ENCODE assay signal across 8 cellular contexts in the genomic region with DNA sequence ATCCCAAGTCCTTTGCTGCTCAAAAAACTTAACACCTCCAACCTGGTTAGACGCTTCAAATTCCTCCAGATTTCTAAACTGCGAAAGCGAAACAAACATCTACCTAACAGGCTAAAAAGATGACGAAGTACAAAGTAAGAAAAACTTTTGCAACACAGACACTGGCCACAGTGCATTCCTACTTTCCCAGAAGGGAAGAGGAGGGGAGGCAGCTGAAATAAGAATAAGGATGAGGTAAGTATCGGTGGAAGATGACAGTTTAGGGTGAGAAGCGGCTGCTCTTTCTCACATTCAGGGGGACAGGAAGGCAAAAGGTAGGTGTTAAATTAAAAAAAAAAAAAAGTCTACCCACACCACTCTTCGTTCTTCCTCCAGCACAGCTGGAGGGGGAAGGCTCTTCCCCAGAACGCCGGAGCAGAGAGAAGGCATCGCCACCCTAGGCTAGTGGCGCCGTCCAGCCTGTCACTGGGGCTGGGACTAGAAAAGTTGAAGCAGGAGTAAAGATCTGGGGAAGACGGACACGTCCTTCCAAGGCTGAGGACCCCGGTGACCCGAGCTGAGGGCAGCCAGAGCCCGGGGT. TPM values are rescaled to one million over a fixed set of nuclear protein-coding genes. Genes with fewer than 3 reads are reported as not detected.
DNase-seq lines count a peak whose midpoint lies in the region; ATAC-seq and TF ChIP-seq lines count a peak whose summit lies in the region.

No MANE protein-coding gene starts in this region.

- DNase-seq in NOMO-1 treated with dmso at 0.1 percent for 144 hours (lab: John Stamatoyannopoulos, UW; ENCODE audit: unreplicated experiment) (peak; percentile 31), NOMO-1 treated with DMSO at 0.1 percent for 48 hours (lab: John Stamatoyannopoulos, UW; ENCODE audit: unreplicated experiment) (no peak), GM23338 (ENCODE audit: low spot score) (peak; percentile 12), LNCaP clone FGC (ENCODE audit: low read depth) (no peak), HPDE6-E6E7 (ENCODE audit: extremely low spot score) (no peak)

- H3K27me3 Mint-ChIP-seq in GM23338 (ENCODE audit: insufficient read depth, low read depth, poor library complexity), result peaks cover 10% of the 10 kb centered on the region

- H3K27ac ChIP-seq in GM23338 (ENCODE audit: low read depth) (no peak overlapping the region), angular gyrus (ENCODE audit: low read depth, low read length) (peak overlapping the region; percentile 75), skin epidermis (peak overlapping the region; percentile 75 to 97 (median 93))

- H3K4me3 ChIP-seq in GM23338, result peak overlapping the region; percentile 80
- H3K4me3 ChIP-seq in LNCaP clone FGC (ENCODE audit: low read depth, low read length), result peak overlapping the region; percentile 87
- H3K4me3 ChIP-seq in iPS-11a (ENCODE audit: low read depth, low read length), result peak overlapping the region; percentile 69
- peak overlapping the region; percentile 65 to 95 (median 86) for H3K4me3 ChIP-seq in skin epidermis

- H3K9me2 ChIP-seq in GM23338 (ENCODE audit: insufficient read depth), result no peaks in the 10 kb centered on the region

- peak overlapping the region; percentile 90 for H3K4me2 ChIP-seq in GM23338

- peak overlapping the region; percentile 90 for H2AFZ ChIP-seq in GM23338

- H3K79me2 ChIP-seq in GM23338 (replicated peaks; ENCODE audit: insufficient read depth), result peaks cover 17% of the 10 kb centered on the region; the same call in 1 of the 2 replicates

- H3K36me3 ChIP-seq in GM23338 (ENCODE audit: insufficient read depth), result no peaks in the 10 kb centered on the region

- peak; percentile 12 for ATAC-seq in GM23338

- H3K4me1 ChIP-seq in GM23338 (ENCODE audit: insufficient read depth), result peaks cover 15% of the 10 kb centered on the region

- no peaks in the 10 kb centered on the region for H3K9me3 Mint-ChIP-seq in GM23338

- no peaks in the 10 kb centered on the region for H3F3A ChIP-seq in GM23338 (replicated peaks; ENCODE audit: low read depth)

- no peak overlapping the region for H3K27ac Mint-ChIP-seq in GM23338

- no peak for TF ChIP-seq CTCF in GM23338 (conservative IDR thresholded peaks at IDR 0.05; ENCODE audit: low read depth in 2 of 2)
- no peak for TF ChIP-seq CTCF in LNCaP clone FGC (IDR thresholded peaks at IDR 0.05; ENCODE audit: control insufficient read depth, extremely low read depth, insufficient read depth)

- H3K36me3 Mint-ChIP-seq in GM23338 (ENCODE audit: low read depth), result no peaks in the 10 kb centered on the region; the same call in 2 of the 3 replicates

- peaks cover 14% of the 10 kb centered on the region for H3K27me3 ChIP-seq in GM23338 (ENCODE audit: insufficient read depth)

- H3K4me1 Mint-ChIP-seq in GM23338, result peaks cover 18% of the 10 kb centered on the region

- no peaks in the 10 kb centered on the region for H4K20me1 ChIP-seq in GM23338 (replicated peaks; ENCODE audit: insufficient read depth)

- peak overlapping the region; percentile 80 for H3K4me3 Mint-ChIP-seq in GM23338

TF ChIP-seq in GM23338, 12 proteins besides CTCF, POLR2A, EP300 and RAD21 (continues in another document):
- TF ChIP-seq STAT1 (IDR thresholded peaks at IDR 0.05; ENCODE audit: unreplicated experiment), result no peak
- TF ChIP-seq, protein P1, sequence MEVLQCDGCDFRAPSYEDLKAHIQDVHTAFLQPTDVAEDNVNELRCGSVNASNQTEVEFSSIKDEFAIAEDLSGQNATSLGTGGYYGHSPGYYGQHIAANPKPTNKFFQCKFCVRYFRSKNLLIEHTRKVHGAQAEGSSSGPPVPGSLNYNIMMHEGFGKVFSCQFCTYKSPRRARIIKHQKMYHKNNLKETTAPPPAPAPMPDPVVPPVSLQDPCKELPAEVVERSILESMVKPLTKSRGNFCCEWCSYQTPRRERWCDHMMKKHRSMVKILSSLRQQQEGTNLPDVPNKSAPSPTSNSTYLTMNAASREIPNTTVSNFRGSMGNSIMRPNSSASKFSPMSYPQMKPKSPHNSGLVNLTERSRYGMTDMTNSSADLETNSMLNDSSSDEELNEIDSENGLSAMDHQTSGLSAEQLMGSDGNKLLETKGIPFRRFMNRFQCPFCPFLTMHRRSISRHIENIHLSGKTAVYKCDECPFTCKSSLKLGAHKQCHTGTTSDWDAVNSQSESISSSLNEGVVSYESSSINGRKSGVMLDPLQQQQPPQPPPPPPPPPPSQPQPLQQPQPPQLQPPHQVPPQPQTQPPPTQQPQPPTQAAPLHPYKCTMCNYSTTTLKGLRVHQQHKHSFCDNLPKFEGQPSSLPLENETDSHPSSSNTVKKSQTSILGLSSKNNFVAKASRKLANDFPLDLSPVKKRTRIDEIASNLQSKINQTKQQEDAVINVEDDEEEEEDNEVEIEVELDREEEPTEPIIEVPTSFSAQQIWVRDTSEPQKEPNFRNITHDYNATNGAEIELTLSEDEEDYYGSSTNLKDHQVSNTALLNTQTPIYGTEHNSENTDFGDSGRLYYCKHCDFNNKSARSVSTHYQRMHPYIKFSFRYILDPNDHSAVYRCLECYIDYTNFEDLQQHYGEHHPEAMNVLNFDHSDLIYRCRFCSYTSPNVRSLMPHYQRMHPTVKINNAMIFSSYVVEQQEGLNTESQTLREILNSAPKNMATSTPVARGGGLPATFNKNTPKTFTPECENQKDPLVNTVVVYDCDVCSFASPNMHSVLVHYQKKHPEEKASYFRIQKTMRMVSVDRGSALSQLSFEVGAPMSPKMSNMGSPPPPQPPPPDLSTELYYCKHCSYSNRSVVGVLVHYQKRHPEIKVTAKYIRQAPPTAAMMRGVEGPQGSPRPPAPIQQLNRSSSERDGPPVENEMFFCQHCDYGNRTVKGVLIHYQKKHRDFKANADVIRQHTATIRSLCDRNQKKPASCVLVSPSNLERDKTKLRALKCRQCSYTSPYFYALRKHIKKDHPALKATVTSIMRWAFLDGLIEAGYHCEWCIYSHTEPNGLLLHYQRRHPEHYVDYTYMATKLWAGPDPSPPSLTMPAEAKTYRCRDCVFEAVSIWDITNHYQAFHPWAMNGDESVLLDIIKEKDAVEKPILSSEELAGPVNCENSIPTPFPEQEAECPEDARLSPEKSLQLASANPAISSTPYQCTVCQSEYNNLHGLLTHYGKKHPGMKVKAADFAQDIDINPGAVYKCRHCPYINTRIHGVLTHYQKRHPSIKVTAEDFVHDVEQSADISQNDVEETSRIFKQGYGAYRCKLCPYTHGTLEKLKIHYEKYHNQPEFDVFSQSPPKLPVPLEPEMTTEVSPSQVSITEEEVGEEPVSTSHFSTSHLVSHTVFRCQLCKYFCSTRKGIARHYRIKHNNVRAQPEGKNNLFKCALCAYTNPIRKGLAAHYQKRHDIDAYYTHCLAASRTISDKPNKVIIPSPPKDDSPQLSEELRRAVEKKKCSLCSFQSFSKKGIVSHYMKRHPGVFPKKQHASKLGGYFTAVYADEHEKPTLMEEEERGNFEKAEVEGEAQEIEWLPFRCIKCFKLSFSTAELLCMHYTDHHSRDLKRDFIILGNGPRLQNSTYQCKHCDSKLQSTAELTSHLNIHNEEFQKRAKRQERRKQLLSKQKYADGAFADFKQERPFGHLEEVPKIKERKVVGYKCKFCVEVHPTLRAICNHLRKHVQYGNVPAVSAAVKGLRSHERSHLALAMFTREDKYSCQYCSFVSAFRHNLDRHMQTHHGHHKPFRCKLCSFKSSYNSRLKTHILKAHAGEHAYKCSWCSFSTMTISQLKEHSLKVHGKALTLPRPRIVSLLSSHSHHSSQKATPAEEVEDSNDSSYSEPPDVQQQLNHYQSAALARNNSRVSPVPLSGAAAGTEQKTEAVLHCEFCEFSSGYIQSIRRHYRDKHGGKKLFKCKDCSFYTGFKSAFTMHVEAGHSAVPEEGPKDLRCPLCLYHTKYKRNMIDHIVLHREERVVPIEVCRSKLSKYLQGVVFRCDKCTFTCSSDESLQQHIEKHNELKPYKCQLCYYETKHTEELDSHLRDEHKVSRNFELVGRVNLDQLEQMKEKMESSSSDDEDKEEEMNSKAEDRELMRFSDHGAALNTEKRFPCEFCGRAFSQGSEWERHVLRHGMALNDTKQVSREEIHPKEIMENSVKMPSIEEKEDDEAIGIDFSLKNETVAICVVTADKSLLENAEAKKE (CRISPR knock-in tag; IDR thresholded peaks at IDR 0.05), result no peak
- no peak for TF ChIP-seq EZH2phosphoT487 (IDR thresholded peaks at IDR 0.05; ENCODE audit: unreplicated experiment)
- no peak for TF ChIP-seq JUNB (IDR thresholded peaks at IDR 0.05; ENCODE audit: unreplicated experiment)
- no peak for TF ChIP-seq REST (IDR thresholded peaks at IDR 0.05; ENCODE audit: unreplicated experiment)

RNA-seq across cellular contexts. Expression of gene DNAJC1, which starts 0.9 kb away (rescaled TPM):
- total RNA-seq in GM23338 (2014; rRNA removed; shearing (Covaris generic)), result 45.3 and 50.8 TPM in 2 replicates
- 31.8 and 38.6 TPM in 2 replicates for polyA plus RNA-seq in GM23338 (2016; fragmentation: Nextera tagmentation; extraction: Ambion mirVana)

Comparison
In these comparisons a context has a peak if more than half of its experiments do, and no peak if none do; other contexts are left out.
1. DNase-seq: peak in NOMO-1 treated with dmso at 0.1 percent for 144 hours (single experiment) and GM23338 (single experiment); none in NOMO-1 treated with DMSO at 0.1 percent for 48 hours (single experiment), LNCaP clone FGC (single experiment) and HPDE6-E6E7 (single experiment).
2. Peak in every context shown above with its lines, with median percentiles within 50 percentile points of each other: H3K4me3 ChIP-seq.